Comparison of ENCODE assay signal across 16 cellular contexts in the genomic region with DNA sequence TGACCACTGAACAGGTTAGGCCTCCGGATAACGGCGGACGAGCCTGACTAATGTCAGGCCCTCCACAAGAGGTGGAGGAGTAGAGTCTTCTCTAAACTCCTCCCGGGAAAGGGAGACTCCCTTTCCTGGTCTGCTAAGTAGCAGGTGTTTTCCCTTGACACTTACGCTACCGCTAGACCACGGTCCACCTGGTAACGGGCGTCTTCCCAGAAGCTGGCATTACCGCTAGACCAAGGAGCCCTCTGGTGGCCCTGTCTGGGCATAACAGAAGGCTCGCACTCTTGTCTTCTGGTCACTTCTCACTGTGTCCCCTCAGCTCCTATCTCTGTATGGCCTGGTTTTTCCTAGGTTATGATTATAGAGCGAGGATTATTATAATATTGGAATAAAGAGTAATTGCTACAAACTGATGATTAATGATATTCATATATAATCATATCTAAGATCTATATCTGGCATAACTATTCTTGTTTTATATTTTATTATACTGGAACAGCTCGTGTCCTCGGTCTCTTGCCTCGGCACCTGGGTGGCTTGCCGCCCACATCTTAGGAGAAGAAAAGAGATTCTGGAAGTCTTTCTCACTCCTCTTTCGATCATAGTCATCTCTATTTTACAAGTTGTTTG. TPM values are rescaled to one million over a fixed set of nuclear protein-coding genes. Genes with fewer than 3 reads are reported as not detected.
DNase-seq lines count a peak whose midpoint lies in the region; ATAC-seq, FAIRE-seq and TF ChIP-seq lines count a peak whose summit lies in the region.
"Not testable (repeated sequence)": the region's sequence is repeated elsewhere in the genome, so short reads cannot be mapped to it uniquely, and the experiment has no call there.
"Had no signal": no experiment of that assay in that cellular context is flagged by ENCODE, and none has a peak within 500 bp of the region (broad histone marks: within the 10 kb centered on the region; RNA-seq: fewer than 3 reads in every experiment).

No MANE protein-coding gene starts in this region.

- not testable (repeated sequence) for H3K27ac Mint-ChIP-seq in glutamatergic neuron (ENCODE audit: unreplicated experiment)

- not testable (repeated sequence) for DNase-seq in A673 (ENCODE audit: low spot score); PC-3; ascending aorta (ENCODE audit: low spot score in 2 of 2); HepG2 (ENCODE audit: low spot score); small intestine
- peak; percentile 14 for DNase-seq in ELR (ENCODE audit: low read depth)
- DNase-seq in dorsolateral prefrontal cortex: peak in 1 of 10 donors; percentile 23
- peak; percentile 47 for DNase-seq in glutamatergic neuron

- CTCF ChIA-PET in A673 (lab: Charles Lee); PC-3 (lab: Charles Lee); HepG2 (lab: Yijun Ruan, JAX; ENCODE audit: low intra/inter-chr PET ratio, low total read pairs): not testable (repeated sequence)

- FAIRE-seq in HepG2 (lab: Jason Lieb, UNC): not testable (repeated sequence)
- peak; percentile 55 for FAIRE-seq in small intestine (lab: Jason Lieb, UNC)

- H3K36me3 ChIP-seq in A673 (ENCODE audit: insufficient read depth, low read length, poor library complexity, severe bottlenecking) (peaks cover 81% of the 10 kb centered on the region), PC-3 (ENCODE audit: low read depth, low read length) (peaks cover 43% of the 10 kb centered on the region), ascending aorta (peaks cover 80 to 92% of the 10 kb centered on the region in 2 donors), HepG2 (replicated peaks in 1 of 2; ENCODE audit: control insufficient read depth in 1 of 2, insufficient read depth in 2 of 2, low read length in 2 of 2) (peaks cover 17 to 68% of the 10 kb centered on the region in 2 experiments), small intestine (ENCODE audit: control insufficient read depth in 2 of 2, insufficient read depth in 2 of 2, low read length in 2 of 2) (peaks cover 18 to 28% of the 10 kb centered on the region in 2 donors)

- in situ Hi-C loops in HepG2 (cut with HindIII; ENCODE audit: extremely low pct_ligation_motif_present, low pct_unique_long_range_greater_than_20kb): loop anchor here (25.0 kb wide), 1 partner anchor 837 kb away; no protein-coding TSS in a partner anchor

- TF ChIP-seq POLR2A in HepG2 (IDR thresholded peaks at IDR 0.05; ENCODE audit: insufficient read depth in 1 of 2, low read depth in 2 of 2, low read length in 2 of 2): not testable (repeated sequence)

- POLR2A ChIA-PET in A673 (lab: Charles Lee; ENCODE audit: low non-redundant PET); PC-3 (lab: Charles Lee; ENCODE audit: unreplicated experiment); HepG2 (lab: Yijun Ruan, JAX): not testable (repeated sequence)

- not testable (repeated sequence) for H3K27me3 ChIP-seq in A673 (replicated peaks; ENCODE audit: insufficient read depth, low read depth, low read length, poor library complexity); PC-3 (ENCODE audit: low read length); ascending aorta; dorsolateral prefrontal cortex; HepG2 (ENCODE audit: control insufficient read depth in 1 of 2, insufficient read depth in 2 of 2, low read length in 2 of 2); small intestine (ENCODE audit: control insufficient read depth in 2 of 2, insufficient read depth in 2 of 2, low read length in 2 of 2)

- not testable (repeated sequence) for H3F3A ChIP-seq in PC-3 (ENCODE audit: low read length, unreplicated experiment)

- not testable (repeated sequence) for BruUV-seq in A673 (replicated peaks; lab: Mats Ljungman, UMichigan); PC-3 (replicated peaks; lab: Mats Ljungman, UMichigan); HepG2 (replicated peaks; lab: Mats Ljungman, UMichigan)

- not testable (repeated sequence) for H3K27ac ChIP-seq in A673 (ENCODE audit: low read depth, low read length, poor library complexity, severe bottlenecking); PC-3 (ENCODE audit: low read length); ascending aorta; dorsolateral prefrontal cortex; HepG2 (ENCODE audit: extremely low read length, insufficient read depth, low read length); small intestine (ENCODE audit: low read depth in 1 of 2, low read length in 1 of 2)

- H3K4me3 ChIP-seq in A673 (ENCODE audit: low read depth, low read length, poor library complexity, severe bottlenecking); PC-3 (ENCODE audit: low read length); ascending aorta; dorsolateral prefrontal cortex; HepG2 (replicated peaks in 1 of 3; ENCODE audit: insufficient read depth in 1 of 3, low read depth in 2 of 3, low read length in 3 of 3); small intestine (ENCODE audit: low read depth in 1 of 2, low read length in 2 of 2): not testable (repeated sequence)

- H3K9me3 ChIP-seq in A673 (ENCODE audit: low read depth, low read length, poor library complexity, severe bottlenecking); PC-3 (ENCODE audit: low read length); ascending aorta; HepG2 (ENCODE audit: low read length); small intestine (ENCODE audit: control insufficient read depth, low read depth): not testable (repeated sequence)

- TF ChIP-seq EP300 in HepG2 (IDR thresholded peaks at IDR 0.05; ENCODE audit: low read depth in 2 of 2, low read length in 2 of 2); HepG2 (CRISPR knock-in tag; IDR thresholded peaks at IDR 0.05; ENCODE audit: borderline replicate concordance): not testable (repeated sequence)

- H3K4me3 Mint-ChIP-seq in glutamatergic neuron (ENCODE audit: unreplicated experiment): not testable (repeated sequence)

- H3K9me2 ChIP-seq in PC-3 (replicated peaks; ENCODE audit: low read length): not testable (repeated sequence)

- H3K79me2 ChIP-seq in PC-3 (ENCODE audit: low read length); HepG2 (ENCODE audit: insufficient read depth, low read length): not testable (repeated sequence)

- TF ChIP-seq CTCF in A673 (conservative IDR thresholded peaks at IDR 0.05; ENCODE audit: low read depth, low read length) (peak; percentile 28; the same call in 1 of the 2 replicates), PC-3 (conservative IDR thresholded peaks at IDR 0.05; ENCODE audit: low read depth, low read length) (0 out of 2 replicates have a peak, but pooled peaks have one; percentile 17), ascending aorta (IDR thresholded peaks at IDR 0.05) (peak in 2 of 3 experiments; percentile 22 to 41), dorsolateral prefrontal cortex (IDR thresholded peaks at IDR 0.05 in 54 of 56, conservative IDR thresholded peaks at IDR 0.05 in 2 of 56; ENCODE audit: low read depth in 1 of 56, partially characterized antibody in 56 of 56) (peak in 34 of 56 donors; percentile 7 to 44 (median 26)), glutamatergic neuron (IDR thresholded peaks at IDR 0.05; ENCODE audit: partially characterized antibody, unreplicated experiment) (peak; percentile 56), HepG2 (CRISPR knock-in tag; IDR thresholded peaks at IDR 0.05) (peak; percentile 45; the same call in 1 of the 2 replicates)

- not testable (repeated sequence) for TF ChIP-seq RAD21 in HepG2 (CRISPR knock-in tag; IDR thresholded peaks at IDR 0.05)

- ATAC-seq in PC-3, HepG2: not testable (repeated sequence)

- H3K9me3 Mint-ChIP-seq in glutamatergic neuron (ENCODE audit: unreplicated experiment): not testable (repeated sequence)

- H2AFZ ChIP-seq in PC-3 (ENCODE audit: low read length); HepG2 (ENCODE audit: low read length): not testable (repeated sequence)

- H3K4me2 ChIP-seq in PC-3 (ENCODE audit: low read length); HepG2 (ENCODE audit: low read depth, low read length): not testable (repeated sequence)

- intact Hi-C loops in A673 (cut with micrococcal nuclease; ENCODE audit: unreplicated experiment); PC-3 (cut with micrococcal nuclease); ascending aorta (cut with DNase I); dorsolateral prefrontal cortex (cut with DNase I); HepG2 (cut with micrococcal nuclease; ENCODE audit: unreplicated experiment): not testable (repeated sequence)

- H3K4me1 Mint-ChIP-seq in glutamatergic neuron (ENCODE audit: low read depth, unreplicated experiment): not testable (repeated sequence)

- WGBS in HepG2 (ENCODE audit: low lambda C conversion rate): 89% methylated on average over 18 of the region's 18 CpGs
- WGBS in small intestine, 3 donors: 92 to 95% (median 93%) methylated on average over 17 of the region's 18 CpGs

- not testable (repeated sequence) for H3K4me1 ChIP-seq in A673 (ENCODE audit: insufficient read depth, low read length, poor library complexity, severe bottlenecking); PC-3 (ENCODE audit: insufficient read depth, low read length); ascending aorta; HepG2 (ENCODE audit: insufficient read depth, low read length); small intestine (ENCODE audit: control insufficient read depth in 2 of 2, insufficient read depth in 1 of 2, low read depth in 1 of 2, low read length in 1 of 2)

- H3K36me3 Mint-ChIP-seq in glutamatergic neuron (ENCODE audit: unreplicated experiment): not testable (repeated sequence)

- H3K27me3 Mint-ChIP-seq in glutamatergic neuron (ENCODE audit: unreplicated experiment): not testable (repeated sequence)

- not testable (repeated sequence) for H3K9ac ChIP-seq in PC-3 (ENCODE audit: low read length); HepG2 (ENCODE audit: insufficient read depth, low read depth, low read length)

- not testable (repeated sequence) for H4K20me1 ChIP-seq in PC-3 (ENCODE audit: low read length); HepG2 (ENCODE audit: insufficient read depth, low read length)

RNA-seq across cellular contexts. Expression of a gene that starts 15.9 kb away (rescaled TPM):
- total RNA-seq in A673 (2021) (58.4 TPM in 2 replicates), PC-3 (2014; rRNA removed) (12.1 and 14.7 TPM in 2 replicates), ascending aorta (47.7 TPM), dorsolateral prefrontal cortex (10 to 100 TPM; 43.0 to 74.0 (median 56.6) TPM), glutamatergic neuron (ENCODE audit: unreplicated experiment) (65.5 TPM), HepG2 (2016; rRNA removed; fragmentation: Illumina TruSeq; extraction: Trizol) (37.6 and 56.0 TPM in 2 replicates)
- 3.0 and 3.3 TPM in 2 replicates for total RNA-seq in HepG2 (2016; cell fraction: cytosol; rRNA removed; fragmentation: Illumina TruSeq; extraction: Trizol; ENCODE audit: low read depth)
- total RNA-seq in HepG2 (2016; cell fraction: insoluble cytoplasmic fraction; rRNA removed; fragmentation: Illumina TruSeq; extraction: Trizol): 37.2 and 50.2 TPM in 2 replicates
- total RNA-seq in HepG2 (2016; cell fraction: membrane; rRNA removed; fragmentation: Illumina TruSeq; extraction: Trizol): 10.1 and 10.5 TPM in 2 replicates
- total RNA-seq in HepG2 (2016; cell fraction: nucleus; rRNA removed; fragmentation: Illumina TruSeq; extraction: Trizol): 26.3 and 31.7 TPM in 2 replicates
- polyA plus RNA-seq in HepG2 (2011; rRNA removed) (12.2 and 12.7 TPM in 2 replicates), small intestine (10 to 100 TPM in 1 of 3 donors, 1 to 10 TPM in 2; 6.8 to 17.3 (median 9.8) TPM)
- polyA plus RNA-seq in HepG2 (2011; cell fraction: cytosol; rRNA removed): 5.4 and 7.8 TPM in 2 replicates
- polyA plus RNA-seq in HepG2 (2011; cell fraction: nucleus; rRNA removed): 6.8 and 8.3 TPM in 2 replicates
- 16.3 and 25.9 TPM in 2 replicates for polyA plus RNA-seq in HepG2 (2012)
- polyA plus RNA-seq in HepG2 (2016; cell fraction: cytosol; fragmentation: Illumina TruSeq; extraction: Trizol; ENCODE audit: low read depth): 1.3 and 1.5 TPM in 2 replicates
- 36.3 and 39.3 TPM in 2 replicates for polyA plus RNA-seq in HepG2 (2016; cell fraction: insoluble cytoplasmic fraction; fragmentation: Illumina TruSeq; extraction: Trizol; ENCODE audit: low read depth)
- 2.9 and 3.7 TPM in 2 replicates for polyA plus RNA-seq in HepG2 (2016; cell fraction: membrane; fragmentation: Illumina TruSeq; extraction: Trizol; ENCODE audit: low read depth)
- polyA plus RNA-seq in HepG2 (2016; cell fraction: nucleus; fragmentation: Illumina TruSeq; extraction: Trizol; ENCODE audit: insufficient read depth, low read depth): 19.6 and 20.3 TPM in 2 replicates
- 8.1 and 19.4 TPM in 2 replicates for polyA minus RNA-seq in HepG2 (2011; rRNA and poly(A)+ RNA removed; ENCODE audit: low replicate concordance)
- polyA minus RNA-seq in HepG2 (2011; cell fraction: cytosol; rRNA and poly(A)+ RNA removed): 9.1 and 11.3 TPM in 2 replicates
- polyA minus RNA-seq in HepG2 (2011; cell fraction: nucleus; rRNA and poly(A)+ RNA removed): 25.6 and 31.6 TPM in 2 replicates

RNA-seq across cellular contexts. Expression of a gene that starts 45.2 kb away (rescaled TPM):
- total RNA-seq in A673 (2021): not detected in 2 replicates
- not detected in 2 replicates for total RNA-seq in PC-3 (2014; rRNA removed)
- total RNA-seq in ascending aorta: not detected
- total RNA-seq in dorsolateral prefrontal cortex: 1 to 10 TPM in 85 of 120 experiments, under 1 TPM in 35; 0.29 to 2.6 (median 1.2) TPM
- not detected for total RNA-seq in glutamatergic neuron (ENCODE audit: unreplicated experiment)
- total RNA-seq in HepG2 (2016; rRNA removed; fragmentation: Illumina TruSeq; extraction: Trizol): not detected in 2 replicates
- total RNA-seq in HepG2 (2016; cell fraction: cytosol; rRNA removed; fragmentation: Illumina TruSeq; extraction: Trizol; ENCODE audit: low read depth): not detected in 2 replicates
- not detected in 2 replicates for total RNA-seq in HepG2 (2016; cell fraction: insoluble cytoplasmic fraction; rRNA removed; fragmentation: Illumina TruSeq; extraction: Trizol)
- total RNA-seq in HepG2 (2016; cell fraction: membrane; rRNA removed; fragmentation: Illumina TruSeq; extraction: Trizol): not detected in 2 replicates
- total RNA-seq in HepG2 (2016; cell fraction: nucleus; rRNA removed; fragmentation: Illumina TruSeq; extraction: Trizol): not detected in 2 replicates
- not detected in 2 replicates for polyA plus RNA-seq in HepG2 (2011; rRNA removed)
- polyA plus RNA-seq in HepG2 (2011; cell fraction: cytosol; rRNA removed): not detected in 2 replicates
- not detected in 2 replicates for polyA plus RNA-seq in HepG2 (2011; cell fraction: nucleus; rRNA removed)
- not detected in 2 replicates for polyA plus RNA-seq in HepG2 (2012)
- not detected in 2 replicates for polyA plus RNA-seq in HepG2 (2016; cell fraction: cytosol; fragmentation: Illumina TruSeq; extraction: Trizol; ENCODE audit: low read depth)
- not detected in 2 replicates for polyA plus RNA-seq in HepG2 (2016; cell fraction: insoluble cytoplasmic fraction; fragmentation: Illumina TruSeq; extraction: Trizol; ENCODE audit: low read depth)
- polyA plus RNA-seq in HepG2 (2016; cell fraction: membrane; fragmentation: Illumina TruSeq; extraction: Trizol; ENCODE audit: low read depth): not detected in 2 replicates
- polyA plus RNA-seq in HepG2 (2016; cell fraction: nucleus; fragmentation: Illumina TruSeq; extraction: Trizol; ENCODE audit: insufficient read depth, low read depth): not detected in 2 replicates
- not detected in 2 replicates for polyA minus RNA-seq in HepG2 (2011; rRNA and poly(A)+ RNA removed; ENCODE audit: low replicate concordance)
- not detected in 2 replicates for polyA minus RNA-seq in HepG2 (2011; cell fraction: cytosol; rRNA and poly(A)+ RNA removed)
- not detected in 2 replicates for polyA minus RNA-seq in HepG2 (2011; cell fraction: nucleus; rRNA and poly(A)+ RNA removed)
- polyA plus RNA-seq in small intestine: not detected
- total RNA-seq: activated CD8-positive, alpha-beta memory T cell treated with anti-CD3 and anti-CD28 coated beads for 36 hours; cardiac septum; CD4-positive, alpha-beta T cell; LHCN-M2; lung; pulmonary artery endothelial cell; skeletal muscle tissue had no signal
- polyA plus RNA-seq: lung, urinary bladder had no signal
